8 cellular contexts compared by ENCODE assay signal in genomic region chr3:13479582-13480339, GRCh38. TPM values are rescaled to one million over a fixed set of nuclear protein-coding genes. Genes with fewer than 3 reads are reported as not detected.
DNase-seq lines count a peak whose midpoint lies in the region; ATAC-seq and TF ChIP-seq lines count a peak whose summit lies in the region.

HDAC11 (plus strand) TSS chr3:13480306; CDS start chr3:13480348, 42 bp downstream.

- H3K4me3 ChIP-seq in DOHH2 (ENCODE audit: low read length) (peak within 1 kb of the TSS; percentile 94), Karpas-422 (ENCODE audit: low read length) (peak within 1 kb of the TSS; percentile 76), fibroblast of mammary gland (ENCODE audit: control insufficient read depth, low read depth, low read length) (peak within 1 kb of the TSS; percentile 67)

- H3K4me1 ChIP-seq in DOHH2 (ENCODE audit: control insufficient read depth, low read length) (peaks cover 13% of the 10 kb centered on the region), Karpas-422 (ENCODE audit: low read length) (peaks cover 13% of the 10 kb centered on the region)

- peaks cover 5% of the 10 kb centered on the region for H3K4me1 Mint-ChIP-seq in activated T-helper 17 cell treated with anti-CD3 and anti-CD28 coated beads, Interleukin-2, amount 50 U/mL, for 72 hours
- peaks cover under 1 to 11% of the 10 kb centered on the region in 2 donors for H3K4me1 Mint-ChIP-seq in natural killer cell

- no peaks in the 10 kb centered on the region for H3K36me3 ChIP-seq in DOHH2 (ENCODE audit: control insufficient read depth, low read length)
- no peaks in the 10 kb centered on the region for H3K36me3 ChIP-seq in Karpas-422 (ENCODE audit: insufficient read depth, low read length)

- H3K27ac ChIP-seq in DOHH2 (ENCODE audit: low read depth, low read length) (no peak within 1 kb of the TSS), Karpas-422 (ENCODE audit: low read length) (no peak within 1 kb of the TSS)

- H4K20me1 ChIP-seq in DOHH2 (ENCODE audit: control insufficient read depth, insufficient read depth, low read depth, low read length) (no peaks in the 10 kb centered on the region), Karpas-422 (ENCODE audit: insufficient read depth, low read depth, low read length) (0 out of 2 replicates have a peak, but pooled peaks cover 6% of the 10 kb centered on the region)

- H3F3A ChIP-seq in DOHH2 (ENCODE audit: control insufficient read depth, insufficient read depth) = no peaks in the 10 kb centered on the region

- no peaks in the 10 kb centered on the region for H3K9me2 ChIP-seq in DOHH2 (replicated peaks; ENCODE audit: control insufficient read depth, low read length)
- H3K9me2 ChIP-seq in Karpas-422 (replicated peaks; ENCODE audit: insufficient read depth, low read length) = no peaks in the 10 kb centered on the region

- no peaks in the 10 kb centered on the region for H3K9me3 Mint-ChIP-seq in activated T-helper 17 cell treated with anti-CD3 and anti-CD28 coated beads, Interleukin-2, amount 50 U/mL, for 72 hours
- no peaks in the 10 kb centered on the region for H3K9me3 Mint-ChIP-seq in natural killer cell

- ATAC-seq in GM21825 (IDR thresholded peaks at IDR 0.05; ENCODE audit: unreplicated experiment) = peak; percentile 96
- ATAC-seq in activated T-helper 17 cell treated with anti-CD3 and anti-CD28 coated beads, Interleukin-2, amount 50 U/mL, for 72 hours (replicated peaks) = peak; percentile 98
- ATAC-seq in natural killer cell = peak; percentile 93 to 99 (median 95)

- no peaks in the 10 kb centered on the region for H3K27me3 Mint-ChIP-seq in activated T-helper 17 cell treated with anti-CD3 and anti-CD28 coated beads, Interleukin-2, amount 50 U/mL, for 72 hours
- H3K27me3 Mint-ChIP-seq in natural killer cell (ENCODE audit: low read depth in 2 of 2) = no peaks in the 10 kb centered on the region

- H3K27me3 ChIP-seq in DOHH2 (ENCODE audit: control insufficient read depth, low read length) = peaks cover 18% of the 10 kb centered on the region
- H3K27me3 ChIP-seq in Karpas-422 (ENCODE audit: low read length) = no peaks in the 10 kb centered on the region

- no peaks in the 10 kb centered on the region for H3K36me3 Mint-ChIP-seq in activated T-helper 17 cell treated with anti-CD3 and anti-CD28 coated beads, Interleukin-2, amount 50 U/mL, for 72 hours (ENCODE audit: low read depth)
- no peaks in the 10 kb centered on the region for H3K36me3 Mint-ChIP-seq in natural killer cell

- peak within 1 kb of the TSS; percentile 93 for H3K27ac Mint-ChIP-seq in activated T-helper 17 cell treated with anti-CD3 and anti-CD28 coated beads, Interleukin-2, amount 50 U/mL, for 72 hours
- H3K27ac Mint-ChIP-seq in natural killer cell = peak within 1 kb of the TSS; percentile 79 to 94

- H3K4me2 ChIP-seq in DOHH2 (ENCODE audit: low read length) (peak within 1 kb of the TSS; percentile 99), Karpas-422 (ENCODE audit: low read depth, low read length, poor library complexity, severe bottlenecking) (peak within 1 kb of the TSS; percentile 90)

- H3K9me3 ChIP-seq in DOHH2 (ENCODE audit: control insufficient read depth, insufficient read depth, low read length) (no peaks in the 10 kb centered on the region), Karpas-422 (ENCODE audit: low read length) (no peaks in the 10 kb centered on the region)

- peak within 1 kb of the TSS; percentile 78 for H3K9ac ChIP-seq in Karpas-422 (ENCODE audit: low read length)

- H3K79me2 ChIP-seq in DOHH2 (ENCODE audit: control insufficient read depth, low read length) = no peaks in the 10 kb centered on the region
- H3K79me2 ChIP-seq in Karpas-422 (ENCODE audit: low read length) = no peaks in the 10 kb centered on the region

- H2AFZ ChIP-seq in Karpas-422 (ENCODE audit: low read length) = peak within 1 kb of the TSS; percentile 90

- H3K4me3 Mint-ChIP-seq in activated T-helper 17 cell treated with anti-CD3 and anti-CD28 coated beads, Interleukin-2, amount 50 U/mL, for 72 hours = peak within 1 kb of the TSS; percentile 91
- peak within 1 kb of the TSS; percentile 88 for H3K4me3 Mint-ChIP-seq in natural killer cell

- intact Hi-C loops in natural killer cell (cut with micrococcal nuclease) = loop anchor here (1.0 kb wide), 1 partner anchor 27 kb away; no protein-coding TSS in a partner anchor

- DNase-seq in Karpas-422 = peak; percentile 99
- peak; percentile 97 for DNase-seq in RKO (ENCODE audit: low spot score)
- peak; percentile 92 for DNase-seq in fibroblast of mammary gland (ENCODE audit: low read depth)
- peak; percentile 98 for DNase-seq in natural killer cell
- DNase-seq in stimulated activated naive CD4-positive, alpha-beta T cell (lab: John Stamatoyannopoulos, UW) = peak; percentile 91 to 97 (median 94)

- TF ChIP-seq CTCF in DOHH2 (IDR thresholded peaks at IDR 0.05; ENCODE audit: low read depth, low read length, poor library complexity, severe bottlenecking) = no peak
- no peak for TF ChIP-seq CTCF in fibroblast of mammary gland (conservative IDR thresholded peaks at IDR 0.05; ENCODE audit: control insufficient read depth, insufficient read depth, low read depth, low read length)
- no peak for TF ChIP-seq CTCF in natural killer cell (IDR thresholded peaks at IDR 0.05)

RNA-seq across cellular contexts. Expression of gene HDAC11, which starts in this region (rescaled TPM):
- 1.6 and 5.3 TPM in 2 replicates for total RNA-seq in Karpas-422 (2014; rRNA removed; shearing (Covaris generic); ENCODE audit: low replicate concordance)
- 1 to 10 TPM; 3.6 to 5.4 TPM for total RNA-seq in activated T-helper 17 cell treated with anti-CD3 and anti-CD28 coated beads, Interleukin-2, amount 50 U/mL, for 72 hours
- total RNA-seq in natural killer cell = 1 to 10 TPM; 3.4 to 5.3 (median 3.9) TPM
